In the genomic region with DNA sequence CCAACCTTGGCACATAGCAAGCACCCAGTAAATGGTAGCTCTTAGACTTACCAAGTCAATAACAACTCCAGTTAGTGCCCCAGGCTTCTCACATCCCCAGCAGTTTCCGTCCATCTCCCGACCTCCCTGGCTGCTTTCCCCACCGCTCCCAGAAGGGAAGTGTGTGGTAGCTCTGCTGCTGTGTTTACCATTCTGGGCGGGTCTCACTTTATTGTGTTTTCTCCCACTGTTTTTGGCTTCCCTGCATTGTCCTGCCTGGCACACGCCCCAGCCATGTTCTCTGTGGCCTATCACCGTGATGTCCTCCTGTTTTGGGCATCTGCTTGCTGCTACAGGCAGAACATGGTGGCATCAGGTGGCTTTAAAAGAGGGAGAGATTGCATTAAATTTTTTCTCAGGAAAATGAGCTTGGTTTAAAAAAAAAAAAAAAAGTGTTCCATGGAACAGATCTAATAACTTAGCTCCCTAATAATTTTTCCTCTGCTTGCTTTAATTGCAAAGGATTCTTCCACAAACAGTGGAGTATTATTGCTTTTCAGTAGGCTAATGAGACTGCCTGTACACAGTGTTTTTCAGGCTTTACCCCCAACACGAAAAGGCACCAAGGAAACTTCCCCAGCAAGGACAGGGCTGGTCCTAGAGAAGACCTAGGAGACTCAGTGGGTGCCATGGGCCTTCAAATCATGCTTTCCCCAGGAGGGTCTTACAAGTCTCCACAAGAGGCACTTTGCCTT, we compare ENCODE assay signal across 16 cellular contexts. TPM values are rescaled to one million over a fixed set of nuclear protein-coding genes. Genes with fewer than 3 reads are reported as not detected.
A peak's percentile ranks its signal among the peaks of the same experiment; 100 is the strongest.
DNase-seq lines count a peak whose midpoint lies in the region; ATAC-seq, FAIRE-seq and TF ChIP-seq lines count a peak whose summit lies in the region.
"Had no signal": no experiment of that assay in that cellular context is flagged by ENCODE, and none has a peak within 500 bp of the region (broad histone marks: within the 10 kb centered on the region; RNA-seq: fewer than 3 reads in every experiment).

No MANE protein-coding gene starts in this region.

- H3K36me3 Mint-ChIP-seq in effector memory CD8-positive, alpha-beta T cell (ENCODE audit: insufficient read depth): no peaks in the 10 kb centered on the region

- no peak for TF ChIP-seq CTCF in A549 (IDR thresholded peaks at IDR 0.05)
- no peak for TF ChIP-seq CTCF in bronchial epithelial cell (IDR thresholded peaks at IDR 0.05; ENCODE audit: insufficient read depth, low read length, severe bottlenecking)
- TF ChIP-seq CTCF in HepG2 (CRISPR knock-in tag; IDR thresholded peaks at IDR 0.05): no peak

- no peaks in the 10 kb centered on the region for H3K27me3 ChIP-seq in bronchial epithelial cell (ENCODE audit: control insufficient read depth, insufficient read depth, low read length)
- H3K27me3 ChIP-seq in HepG2 (ENCODE audit: control insufficient read depth in 1 of 2, insufficient read depth in 2 of 2, low read length in 2 of 2): no peaks in the 10 kb centered on the region
- H3K27me3 ChIP-seq: body of pancreas had no signal

- WGBS in A549 (ENCODE audit: missing lambda C conversion rate): 20% methylated on average over 7 of the region's 7 CpGs
- WGBS in HepG2 (ENCODE audit: low lambda C conversion rate): 43% methylated on average over 7 of the region's 7 CpGs

- no peak overlapping the region for H3K9ac ChIP-seq in HepG2 (ENCODE audit: insufficient read depth, low read depth, low read length)

- H3K9me3 ChIP-seq in A549: no peaks in the 10 kb centered on the region
- no peaks in the 10 kb centered on the region for H3K9me3 ChIP-seq in HepG2 (ENCODE audit: low read length)
- H3K9me3 ChIP-seq: body of pancreas had no signal

- TF ChIP-seq POLR2A in A549 (IDR thresholded peaks at IDR 0.05; ENCODE audit: low read length) (no peak), HepG2 (IDR thresholded peaks at IDR 0.05; ENCODE audit: insufficient read depth in 1 of 2, low read depth in 2 of 2, low read length in 2 of 2) (no peak)

- no TSS peak for BruUV-seq in HepG2 (replicated peaks; lab: Mats Ljungman, UMichigan)

- H3K4me1 Mint-ChIP-seq in effector memory CD8-positive, alpha-beta T cell (ENCODE audit: low read depth in 2 of 2): no peaks in the 10 kb centered on the region

- H3K79me2 ChIP-seq in HepG2 (ENCODE audit: insufficient read depth, low read length): no peaks in the 10 kb centered on the region

- H4K20me1 ChIP-seq in HepG2 (ENCODE audit: insufficient read depth, low read length): no peaks in the 10 kb centered on the region

- H3K9me3 Mint-ChIP-seq in effector memory CD8-positive, alpha-beta T cell: no peaks in the 10 kb centered on the region

- H3K27ac Mint-ChIP-seq in effector memory CD8-positive, alpha-beta T cell: no peak overlapping the region

- ATAC-seq in A549 (peak in 1 of 2 experiments; percentile 85; a peak in 3 of 6 replicates), HepG2 (peak; percentile 8; the same call in 1 of the 3 replicates), GM18502 (IDR thresholded peaks at IDR 0.05; ENCODE audit: poor library complexity, unreplicated experiment) (no peak)
- no peak for ATAC-seq in effector memory CD8-positive, alpha-beta T cell (replicated peaks)
- ATAC-seq: body of pancreas, GM12878 had no signal

- TF ChIP-seq RAD21 in A549 (conservative IDR thresholded peaks at IDR 0.05 in 1 of 2, IDR thresholded peaks at IDR 0.05 in 1 of 2) (no peak), HepG2 (CRISPR knock-in tag; IDR thresholded peaks at IDR 0.05) (no peak)

- H3K4me3 Mint-ChIP-seq in effector memory CD8-positive, alpha-beta T cell: no peak overlapping the region

- in situ Hi-C loops in HepG2 (cut with HindIII; ENCODE audit: extremely low pct_ligation_motif_present, low pct_unique_long_range_greater_than_20kb): loop anchor here (25.0 kb wide), 1 partner anchor 507 kb away; no protein-coding TSS in a partner anchor

- peaks cover 0 to 17% of the 10 kb centered on the region in 2 donors for H3K27me3 Mint-ChIP-seq in effector memory CD8-positive, alpha-beta T cell

- TF ChIP-seq EP300 in A549 (IDR thresholded peaks at IDR 0.05) (no peak), HepG2 (IDR thresholded peaks at IDR 0.05; ENCODE audit: low read depth in 2 of 2, low read length in 2 of 2) (no peak), HepG2 (CRISPR knock-in tag; IDR thresholded peaks at IDR 0.05; ENCODE audit: borderline replicate concordance) (no peak)

- CTCF ChIA-PET in A549 (lab: Yijun Ruan, JAX): interaction anchor here (0.9 to 2.2 kb wide), 4 partner anchors 17 to 499 kb away, joined by 4 read pairs; no protein-coding TSS in a partner anchor
- CTCF ChIA-PET in HepG2 (lab: Yijun Ruan, JAX; ENCODE audit: low intra/inter-chr PET ratio, low total read pairs): no interaction called here

- H3K36me3 ChIP-seq in bronchial epithelial cell (ENCODE audit: control insufficient read depth, insufficient read depth, low read length): no peaks in the 10 kb centered on the region
- no peaks in the 10 kb centered on the region for H3K36me3 ChIP-seq in HepG2 (replicated peaks in 1 of 2; ENCODE audit: control insufficient read depth in 1 of 2, insufficient read depth in 2 of 2, low read length in 2 of 2)

- POLR2A ChIA-PET in A549 (lab: Yijun Ruan, JAX): no interaction called here
- POLR2A ChIA-PET in HepG2 (lab: Yijun Ruan, JAX): no interaction called here

- intact Hi-C loops in HepG2 (cut with micrococcal nuclease; ENCODE audit: unreplicated experiment): no loop called here

- no peak overlapping the region for H2AFZ ChIP-seq in HepG2 (ENCODE audit: low read length)

- H3K27ac ChIP-seq in A549 (peak overlapping the region in 1 of 2 experiments; percentile 41; a peak in 1 of 6 replicates), HepG2 (ENCODE audit: extremely low read length, insufficient read depth, low read length) (no peak overlapping the region)
- H3K27ac ChIP-seq: body of pancreas had no signal

- H3K4me3 ChIP-seq in A549 (no peak overlapping the region), bronchial epithelial cell (ENCODE audit: low read depth, low read length) (no peak overlapping the region), HepG2 (replicated peaks in 1 of 3; ENCODE audit: insufficient read depth in 1 of 3, low read depth in 2 of 3, low read length in 3 of 3) (no peak overlapping the region)
- H3K4me3 ChIP-seq: body of pancreas, GM12878 had no signal

- peaks cover 14% of the 10 kb centered on the region for H3K4me1 ChIP-seq in A549
- peaks cover 30% of the 10 kb centered on the region for H3K4me1 ChIP-seq in HepG2 (ENCODE audit: insufficient read depth, low read length)

- H3K4me2 ChIP-seq in A549 (peak overlapping the region; percentile 56), HepG2 (ENCODE audit: low read depth, low read length) (peak overlapping the region; percentile 26; the same call in 1 of the 2 replicates)

- no peak for FAIRE-seq in A549 (lab: Jason Lieb, UNC)
- no peak for FAIRE-seq in bronchial epithelial cell (lab: Jason Lieb, UNC)
- FAIRE-seq in HepG2 (lab: Jason Lieb, UNC): no peak
- FAIRE-seq: endometrium, GM12878, HTR-8/SVneo had no signal

- DNase-seq in A549 (ENCODE audit: low read depth in 1 of 2, low spot score in 1 of 2) (peak in 1 of 2 experiments; percentile 49), NCI-H146 treated with DMSO at 0.1 percent for 48 hours (lab: John Stamatoyannopoulos, UW; ENCODE audit: unreplicated experiment) (peak; percentile 62), bronchial epithelial cell (ENCODE audit: low read depth) (peak; percentile 26), HepG2 (ENCODE audit: low spot score) (no peak), T-helper 2 cell (no peak)
- DNase-seq in effector memory CD8-positive, alpha-beta T cell: no peak
- DNase-seq in activated CD8-positive, alpha-beta memory T cell treated with anti-CD3 and anti-CD28 coated beads, Interleukin-2, amount 50 U/mL, for 48 hours: no peak
- DNase-seq: activated CD4-positive, alpha-beta T cell treated with anti-CD3 and anti-CD28 coated beads, Interleukin-2, amount 50 U/mL, for 4 hours; body of pancreas; GOT3; mammary epithelial cell; T-helper 1 cell had no signal

TF ChIP-seq in A549, 52 proteins besides CTCF, POLR2A, EP300 and RAD21 (continues in another document):
- TF ChIP-seq CEBPB (IDR thresholded peaks at IDR 0.05): no peak
- TF ChIP-seq RCOR1 (IDR thresholded peaks at IDR 0.05; ENCODE audit: low read depth, low read length): no peak

TF ChIP-seq in HepG2, 621 proteins besides CTCF, POLR2A, EP300 and RAD21:
- TF ChIP-seq ARNT (IDR thresholded peaks at IDR 0.05): no peak
- no peak for TF ChIP-seq SOX13 (IDR thresholded peaks at IDR 0.05)
- peak in 1 of 2 experiments; percentile 54; a peak in 1 of 4 replicates for TF ChIP-seq SOX13 (CRISPR knock-in tag; conservative IDR thresholded peaks at IDR 0.05 in 1 of 2, IDR thresholded peaks at IDR 0.05 in 1 of 2)

RNA-seq across cellular contexts. Expression of a gene that starts 8.0 kb away (rescaled TPM):
- polyA plus RNA-seq in A549 (2011; rRNA removed) (219 and 258 TPM in 2 replicates), A549 (2017; fragmentation: RNase III; extraction: RNeasy Plus Mini Kit Qiagen cat#74134 plus additional on column Dnase treatment) (126 to 130 TPM (median 127 TPM) in 3 replicates), HepG2 (2011; rRNA removed) (122 and 155 TPM in 2 replicates)
- 80.0 and 83.8 TPM in 2 replicates for polyA plus RNA-seq in A549 (2012; cell fraction: cytosol; rRNA removed)
- polyA plus RNA-seq in A549 (2012; cell fraction: nucleus; rRNA removed): 29.7 and 52.2 TPM in 2 replicates
- 83.2 and 85.8 TPM in 2 replicates for polyA minus RNA-seq in A549 (2011; rRNA and poly(A)+ RNA removed)
- total RNA-seq in bronchial epithelial cell (318 and 445 TPM in 2 replicates), HepG2 (2016; rRNA removed; fragmentation: Illumina TruSeq; extraction: Trizol) (201 and 272 TPM in 2 replicates)
- 111 and 117 TPM in 2 replicates for total RNA-seq in HepG2 (2016; cell fraction: cytosol; rRNA removed; fragmentation: Illumina TruSeq; extraction: Trizol; ENCODE audit: low read depth)
- total RNA-seq in HepG2 (2016; cell fraction: insoluble cytoplasmic fraction; rRNA removed; fragmentation: Illumina TruSeq; extraction: Trizol): 197 and 297 TPM in 2 replicates
- total RNA-seq in HepG2 (2016; cell fraction: membrane; rRNA removed; fragmentation: Illumina TruSeq; extraction: Trizol): 232 and 238 TPM in 2 replicates
- total RNA-seq in HepG2 (2016; cell fraction: nucleus; rRNA removed; fragmentation: Illumina TruSeq; extraction: Trizol): 71.7 and 82.5 TPM in 2 replicates
- polyA plus RNA-seq in HepG2 (2011; cell fraction: cytosol; rRNA removed): 137 and 167 TPM in 2 replicates
- polyA plus RNA-seq in HepG2 (2011; cell fraction: nucleus; rRNA removed): 30.5 and 38.2 TPM in 2 replicates
- polyA plus RNA-seq in HepG2 (2012): 187 and 191 TPM in 2 replicates
- 119 TPM in 2 replicates for polyA plus RNA-seq in HepG2 (2016; cell fraction: cytosol; fragmentation: Illumina TruSeq; extraction: Trizol; ENCODE audit: low read depth)
- 279 and 314 TPM in 2 replicates for polyA plus RNA-seq in HepG2 (2016; cell fraction: insoluble cytoplasmic fraction; fragmentation: Illumina TruSeq; extraction: Trizol; ENCODE audit: low read depth)
- 211 and 215 TPM in 2 replicates for polyA plus RNA-seq in HepG2 (2016; cell fraction: membrane; fragmentation: Illumina TruSeq; extraction: Trizol; ENCODE audit: low read depth)
- 118 and 123 TPM in 2 replicates for polyA plus RNA-seq in HepG2 (2016; cell fraction: nucleus; fragmentation: Illumina TruSeq; extraction: Trizol; ENCODE audit: insufficient read depth, low read depth)
- 66.1 and 73.1 TPM in 2 replicates for polyA minus RNA-seq in HepG2 (2011; rRNA and poly(A)+ RNA removed; ENCODE audit: low replicate concordance)
- 41.1 and 44.7 TPM in 2 replicates for polyA minus RNA-seq in HepG2 (2011; cell fraction: cytosol; rRNA and poly(A)+ RNA removed)
- 22.7 and 28.1 TPM in 2 replicates for polyA minus RNA-seq in HepG2 (2011; cell fraction: nucleus; rRNA and poly(A)+ RNA removed)

Comparison
In these comparisons a context has a peak if more than half of its experiments do, and no peak if none do; other contexts are left out.
1. DNase-seq: peak in NCI-H146 treated with DMSO at 0.1 percent for 48 hours (single experiment) and bronchial epithelial cell (single experiment); none in HepG2 (single experiment), effector memory CD8-positive, alpha-beta T cell (0 of 3), T-helper 2 cell (0 of 5) and activated CD8-positive, alpha-beta memory T cell treated with anti-CD3 and anti-CD28 coated beads, Interleukin-2, amount 50 U/mL, for 48 hours (single experiment).